Comparison of ENCODE assay signal across 25 cellular contexts in the genomic region with DNA sequence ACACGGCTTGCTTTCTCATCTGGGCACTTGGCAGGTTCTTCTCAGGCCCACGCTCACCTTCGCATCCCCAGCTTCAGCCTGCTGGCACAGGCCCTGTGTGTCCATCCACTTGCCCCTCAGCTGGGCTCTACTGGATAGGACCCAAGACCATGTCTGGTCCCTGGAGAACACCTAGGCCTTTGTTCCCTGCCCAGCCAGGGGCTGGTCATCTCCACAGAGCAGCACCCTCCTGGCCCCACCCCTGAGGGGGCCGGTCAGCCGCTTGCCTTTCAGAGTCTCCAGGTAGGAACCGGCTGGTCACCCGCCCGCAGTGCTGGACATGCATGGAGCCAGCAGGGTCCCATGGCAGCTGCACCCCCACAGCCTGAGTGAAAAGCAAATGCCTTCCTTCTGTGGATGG.
"Had no signal": no experiment of that assay in that cellular context is flagged by ENCODE, and none has a peak within 500 bp of the region (broad histone marks: within the 10 kb centered on the region; RNA-seq: fewer than 3 reads in every experiment).

No MANE protein-coding gene starts in this region.

- H3K27me3 Mint-ChIP-seq: stimulated activated naive CD8-positive, alpha-beta T cell treated with anti-CD3 and anti-CD28 coated beads, Interleukin-15, Interleukin-2, amounts not matched to agents 100 ng/mL and 50 ng/mL, for 24 hours had no signal

- DNase-seq: hippocampal formation; left colon; left lung; mesendoderm; naive B cell; natural killer cell; nephron progenitor cell; pancreas; posterior cingulate gyrus; stimulated activated CD4-positive, alpha-beta T cell treated with anti-CD3 and anti-CD28 coated beads, Interleukin-4, amount 100 ng/mL, for 24 hours; stimulated activated naive CD4-positive, alpha-beta T cell; tibial artery; uterus had no signal

- H3K9me3 Mint-ChIP-seq: mesothelial cell of epicardium; naive B cell; natural killer cell; neural progenitor cell; stimulated activated effector memory CD8-positive, alpha-beta T cell treated with anti-CD3 and anti-CD28 coated beads, Interleukin-12 subunit alpha, Interleukin-12 subunit beta, amount 100 ng/mL, for 72 hours; stimulated activated naive CD8-positive, alpha-beta T cell treated with anti-CD3 and anti-CD28 coated beads, Interleukin-15, Interleukin-2, amounts not matched to agents 100 ng/mL and 50 ng/mL, for 24 hours; type B pancreatic cell had no signal

- H2AFZ ChIP-seq: neural progenitor cell had no signal

- H3K27ac ChIP-seq: left lung, neural progenitor cell, pancreas, right atrium auricular region, skin epidermis, suprapubic skin, thoracic aorta, tibial artery, uterus had no signal

- H3K4me1 Mint-ChIP-seq: mesothelial cell of epicardium; naive B cell; natural killer cell; stimulated activated effector memory CD8-positive, alpha-beta T cell treated with anti-CD3 and anti-CD28 coated beads, Interleukin-12 subunit alpha, Interleukin-12 subunit beta, amount 100 ng/mL, for 72 hours had no signal

- ATAC-seq: left colon; left lung; natural killer cell; pancreas; sciatic nerve; stimulated activated effector memory CD8-positive, alpha-beta T cell treated with anti-CD3 and anti-CD28 coated beads, Interleukin-12 subunit alpha, Interleukin-12 subunit beta, amount 100 ng/mL, for 72 hours had no signal

- H3K4me3 Mint-ChIP-seq: mesothelial cell of epicardium; naive B cell; natural killer cell; nephron progenitor cell; neural progenitor cell; stimulated activated effector memory CD8-positive, alpha-beta T cell treated with anti-CD3 and anti-CD28 coated beads, Interleukin-12 subunit alpha, Interleukin-12 subunit beta, amount 100 ng/mL, for 72 hours; stimulated activated naive CD8-positive, alpha-beta T cell treated with anti-CD3 and anti-CD28 coated beads, Interleukin-15, Interleukin-2, amounts not matched to agents 100 ng/mL and 50 ng/mL, for 24 hours; type B pancreatic cell had no signal

- H3K4me1 ChIP-seq: left lung, neural progenitor cell, pancreas, suprapubic skin, uterus had no signal

- FAIRE-seq: keratinocyte, pancreas had no signal

- H3K9me3 ChIP-seq: left lung, pancreas, right atrium auricular region, suprapubic skin, thoracic aorta, tibial artery, uterus had no signal

- H3K9ac ChIP-seq: neural progenitor cell had no signal

- H3K27me3 ChIP-seq: neural progenitor cell, pancreas, right atrium auricular region, suprapubic skin, tibial artery, uterus had no signal

- H3K36me3 Mint-ChIP-seq: mesothelial cell of epicardium; naive B cell; natural killer cell; neural progenitor cell; stimulated activated effector memory CD8-positive, alpha-beta T cell treated with anti-CD3 and anti-CD28 coated beads, Interleukin-12 subunit alpha, Interleukin-12 subunit beta, amount 100 ng/mL, for 72 hours had no signal

- H3K27ac Mint-ChIP-seq: mesothelial cell of epicardium; natural killer cell; nephron progenitor cell; neural progenitor cell; stimulated activated effector memory CD8-positive, alpha-beta T cell treated with anti-CD3 and anti-CD28 coated beads, Interleukin-12 subunit alpha, Interleukin-12 subunit beta, amount 100 ng/mL, for 72 hours; stimulated activated naive CD8-positive, alpha-beta T cell treated with anti-CD3 and anti-CD28 coated beads, Interleukin-15, Interleukin-2, amounts not matched to agents 100 ng/mL and 50 ng/mL, for 24 hours; type B pancreatic cell had no signal

- H3K36me3 ChIP-seq: left lung, neural progenitor cell, pancreas, suprapubic skin, thoracic aorta, tibial artery, uterus had no signal

- H3K4me2 ChIP-seq: neural progenitor cell had no signal

- H3K4me3 ChIP-seq: left lung, lung, neural progenitor cell, pancreas, right atrium auricular region, skin epidermis, suprapubic skin, thoracic aorta, tibial artery, uterus had no signal
